In genomic region chr1:35319988-35320713, GRCh38 we compare ENCODE assay signal across 12 cellular contexts. TPM values are rescaled to one million over a fixed set of nuclear protein-coding genes. Genes with fewer than 3 reads are reported as not detected.
A peak's percentile ranks its signal among the peaks of the same experiment; 100 is the strongest.
DNase-seq lines count a peak whose midpoint lies in the region; ATAC-seq and TF ChIP-seq lines count a peak whose summit lies in the region.
"Had no signal": no experiment of that assay in that cellular context is flagged by ENCODE, and none has a peak within 500 bp of the region (broad histone marks: within the 10 kb centered on the region; RNA-seq: fewer than 3 reads in every experiment).

No MANE protein-coding gene starts in this region.

- H3K4me1 ChIP-seq in HEK293 (ENCODE audit: control insufficient read depth, insufficient read depth, low read length) (peaks cover 11% of the 10 kb centered on the region), cardiac muscle cell (ENCODE audit: low read depth) (no peaks in the 10 kb centered on the region), psoas muscle (peaks cover 22% of the 10 kb centered on the region), A673 (ENCODE audit: insufficient read depth, low read length, poor library complexity, severe bottlenecking) (no peaks in the 10 kb centered on the region)

- peak; percentile 87 to 98 (median 95) for ATAC-seq in psoas muscle
- ATAC-seq in HG03521 (IDR thresholded peaks at IDR 0.05; ENCODE audit: unreplicated experiment), result no peak
- no peak for ATAC-seq in HG02759 (IDR thresholded peaks at IDR 0.05; ENCODE audit: unreplicated experiment)
- no peak for ATAC-seq in GM18909 (IDR thresholded peaks at IDR 0.05; ENCODE audit: poor library complexity, unreplicated experiment)

- POLR2A ChIA-PET in HEK293 (lab: Yijun Ruan, JAX) (interaction anchor here (0.5 kb wide), 1 partner anchor 27 kb away, joined by 4 read pairs; no protein-coding TSS in a partner anchor), A673 (lab: Charles Lee; ENCODE audit: low non-redundant PET) (no interaction called here)

- no peak overlapping the region for H3K27ac ChIP-seq in HEK293 (ENCODE audit: extremely low read depth, low read depth, low read length)
- H3K27ac ChIP-seq in brain microvascular endothelial cell, result no peak overlapping the region
- peak overlapping the region; percentile 27 for H3K27ac ChIP-seq in cardiac muscle cell
- H3K27ac ChIP-seq in psoas muscle, result peak overlapping the region; percentile 62
- H3K27ac ChIP-seq in A673 (ENCODE audit: low read depth, low read length, poor library complexity, severe bottlenecking), result no peak overlapping the region
- H3K27ac ChIP-seq: C4-2B had no signal

- 53 to 63% (median 53%) methylated on average over 4 of the region's 4 CpGs for WGBS in psoas muscle, 3 donors

- intact Hi-C loops in psoas muscle (cut with DNase I), result loop anchor here in 1 of 2 donors (5.0 kb wide), 1 partner anchor 53 kb away; the partner anchor contains the start of gene ZMYM4
- intact Hi-C loops in A673 (cut with micrococcal nuclease; ENCODE audit: unreplicated experiment), result no loop called here

- DNase-seq in brain microvascular endothelial cell (peak; percentile 9), cardiac muscle cell (ENCODE audit: low read depth in 1 of 2, low spot score in 1 of 2) (peak in 1 of 2 donors; percentile 76), psoas muscle (no peak), A673 (ENCODE audit: low spot score) (no peak)
- DNase-seq: activated naive CD4-positive, alpha-beta T cell; NCI-H187 treated with DMSO at 0.1 percent for 48 hours had no signal

- H3K9me3 ChIP-seq in HEK293 (ENCODE audit: control insufficient read depth, insufficient read depth, low read depth, low read length) (no peaks in the 10 kb centered on the region), cardiac muscle cell (ENCODE audit: low read depth) (no peaks in the 10 kb centered on the region), psoas muscle (no peaks in the 10 kb centered on the region), A673 (ENCODE audit: low read depth, low read length, poor library complexity, severe bottlenecking) (no peaks in the 10 kb centered on the region)

- no TSS peak for BruUV-seq in A673 (replicated peaks; lab: Mats Ljungman, UMichigan)

- H3K36me3 ChIP-seq in HEK293 (ENCODE audit: control insufficient read depth in 2 of 2, insufficient read depth in 1 of 2, low read length in 2 of 2) (peaks cover 0 to 3% of the 10 kb centered on the region in 2 experiments; a peak in 1 of 3 replicates), brain microvascular endothelial cell (replicated peaks) (no peaks in the 10 kb centered on the region), cardiac muscle cell (no peaks in the 10 kb centered on the region), psoas muscle (ENCODE audit: insufficient read depth in 1 of 2, low read depth in 1 of 2) (no peaks in the 10 kb centered on the region), A673 (ENCODE audit: insufficient read depth, low read length, poor library complexity, severe bottlenecking) (no peaks in the 10 kb centered on the region)

- in situ Hi-C loops in brain microvascular endothelial cell (cut with HindIII; ENCODE audit: low pct_ligation_motif_present, low sequenced_read_pairs), result no loop called here

- TF ChIP-seq CTCF in HEK293 (tag by site-specific recombination; IDR thresholded peaks at IDR 0.05) (no peak), brain microvascular endothelial cell (IDR thresholded peaks at IDR 0.05; ENCODE audit: low read depth, low read length, missing control alignments) (no peak), cardiac muscle cell (IDR thresholded peaks at IDR 0.05; ENCODE audit: low read depth, low read length) (no peak), psoas muscle (IDR thresholded peaks at IDR 0.05) (no peak), A673 (conservative IDR thresholded peaks at IDR 0.05; ENCODE audit: low read depth, low read length) (no peak)

- H3K4me3 ChIP-seq in HEK293 (ENCODE audit: low read depth, low read length) (no peak overlapping the region), brain microvascular endothelial cell (ENCODE audit: low read depth, low read length) (no peak overlapping the region), cardiac muscle cell (no peak overlapping the region), psoas muscle (peak overlapping the region; percentile 5), A673 (ENCODE audit: low read depth, low read length, poor library complexity, severe bottlenecking) (no peak overlapping the region)
- H3K4me3 ChIP-seq: coronary artery had no signal

- CTCF ChIA-PET in HEK293 (lab: Yijun Ruan, JAX), result no interaction called here
- CTCF ChIA-PET in A673 (lab: Charles Lee), result interaction anchor here (1.0 kb wide), 1 partner anchor 118 kb away, joined by 3 read pairs; no protein-coding TSS in a partner anchor

- H3K27me3 ChIP-seq in brain microvascular endothelial cell (replicated peaks), result no peaks in the 10 kb centered on the region
- H3K27me3 ChIP-seq in cardiac muscle cell, result no peaks in the 10 kb centered on the region
- no peaks in the 10 kb centered on the region for H3K27me3 ChIP-seq in psoas muscle (ENCODE audit: insufficient read depth in 3 of 3, low read length in 2 of 3)
- no peaks in the 10 kb centered on the region for H3K27me3 ChIP-seq in A673 (replicated peaks; ENCODE audit: insufficient read depth, low read depth, low read length, poor library complexity)

TF ChIP-seq in HEK293, 187 proteins besides CTCF, POLR2A, EP300 and RAD21 (continues in another document):
- no peak for TF ChIP-seq TCF7L2 (IDR thresholded peaks at IDR 0.05; ENCODE audit: borderline replicate concordance, low read depth, low read length)
- TF ChIP-seq SALL2 (tag by site-specific recombination; IDR thresholded peaks at IDR 0.05; ENCODE audit: borderline replicate concordance), result no peak
- TF ChIP-seq ZNF76 (tag by site-specific recombination; IDR thresholded peaks at IDR 0.05; ENCODE audit: borderline replicate concordance, low read depth), result no peak
- TF ChIP-seq PATZ1 (tag by site-specific recombination; IDR thresholded peaks at IDR 0.05), result no peak
- TF ChIP-seq ZNF211 (tag by site-specific recombination; IDR thresholded peaks at IDR 0.05; ENCODE audit: low read depth), result no peak
- TF ChIP-seq ZNF488 (tag by site-specific recombination; IDR thresholded peaks at IDR 0.05), result no peak
- TF ChIP-seq PRDM4 (tag by site-specific recombination; IDR thresholded peaks at IDR 0.05), result no peak
- peak; percentile 49; the same call in 1 of the 2 replicates for TF ChIP-seq ZBTB17 (tag by site-specific recombination; IDR thresholded peaks at IDR 0.05)
- TF ChIP-seq INSM2 (tag by site-specific recombination; IDR thresholded peaks at IDR 0.05), result no peak

RNA-seq across cellular contexts. Expression of gene ZMYM4, which starts 51.6 kb away (rescaled TPM):
- total RNA-seq in cardiac muscle cell, result 28.2 and 34.8 TPM in 2 replicates
- polyA plus RNA-seq in cardiac muscle cell, result 27.9 and 35.9 TPM in 2 replicates
- total RNA-seq in psoas muscle, result 10 to 100 TPM; 25.3 to 32.6 (median 26.6) TPM
- 10 to 100 TPM in 1 of 3 donors, 1 to 10 TPM in 2; 4.6 to 13.0 (median 4.8) TPM for polyA plus RNA-seq in psoas muscle
- total RNA-seq in A673 (2021), result 80.0 and 83.5 TPM in 2 replicates

Comparison
In these comparisons a context has a peak if more than half of its experiments do, and no peak if none do; other contexts are left out.
1. H3K27ac ChIP-seq: peak in cardiac muscle cell (single experiment) and psoas muscle (single experiment); none in HEK293 (single experiment), brain microvascular endothelial cell (single experiment) and A673 (single experiment).
2. ATAC-seq: peak in psoas muscle (4 of 4); none in HG03521 (single experiment), HG02759 (single experiment) and GM18909 (single experiment).